ENCODE assay signal across 22 cellular contexts in the genomic region with DNA sequence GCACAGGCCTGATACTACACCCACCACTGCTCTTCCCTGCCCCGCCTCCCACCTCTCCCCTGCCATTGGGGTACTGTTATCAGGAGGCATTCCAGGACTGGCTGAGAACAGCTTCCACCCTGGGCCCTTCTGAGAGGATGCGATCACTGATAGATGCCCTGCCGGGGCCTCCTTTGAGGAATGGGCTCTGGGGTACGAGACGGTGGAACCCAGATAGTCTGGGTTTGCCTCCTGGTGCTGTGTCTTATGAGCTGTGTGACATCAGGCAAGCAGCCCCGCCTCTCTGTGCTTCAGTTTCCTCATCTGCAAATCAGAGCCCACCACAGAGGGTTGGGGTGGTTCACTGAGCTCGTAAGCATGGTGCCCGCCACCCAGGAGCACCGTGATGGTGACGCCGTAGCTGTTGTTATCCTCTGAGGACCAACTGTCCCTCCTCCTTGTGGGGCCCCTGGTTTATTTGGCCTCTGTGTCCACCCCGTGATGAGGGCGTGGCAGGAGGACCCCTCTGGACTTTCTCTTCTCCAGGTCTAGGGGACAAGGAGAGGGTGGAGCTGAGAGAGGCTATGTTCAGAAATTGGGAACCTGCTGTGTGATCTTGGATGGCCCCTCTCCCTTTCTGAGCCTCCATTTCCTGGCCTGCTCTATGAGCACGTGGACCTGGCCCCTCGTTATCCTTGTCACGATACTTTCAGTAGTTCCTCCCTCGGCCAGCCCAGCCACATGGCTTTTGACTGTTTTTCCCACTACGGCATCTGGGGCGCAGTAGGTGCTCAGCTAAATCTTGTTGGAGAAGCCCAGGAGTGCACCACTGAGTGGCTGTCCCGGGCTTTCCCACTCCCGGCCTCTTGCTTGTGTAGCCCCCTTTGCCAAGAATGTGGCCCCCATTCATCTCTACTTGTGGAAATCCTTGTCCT. TPM values are rescaled to one million over a fixed set of nuclear protein-coding genes. Genes with fewer than 3 reads are reported as not detected.
A peak's percentile ranks its signal among the peaks of the same experiment; 100 is the strongest.
DNase-seq lines count a peak whose midpoint lies in the region; FAIRE-seq and TF ChIP-seq lines count a peak whose summit lies in the region.
"Had no signal": no experiment of that assay in that cellular context is flagged by ENCODE, and none has a peak within 500 bp of the region (broad histone marks: within the 10 kb centered on the region; RNA-seq: fewer than 3 reads in every experiment).

No MANE protein-coding gene starts in this region.

- H2AK5ac ChIP-seq in H1 (ENCODE audit: low read depth, low read length): no peak overlapping the region
- H2AK5ac ChIP-seq in trophoblast cell (ENCODE audit: low read length): no peak overlapping the region

- no peak for TF ChIP-seq RAD21 in H1 (IDR thresholded peaks at IDR 0.05 in 1 of 2, conservative IDR thresholded peaks at IDR 0.05 in 1 of 2; ENCODE audit: low read depth in 2 of 2, low read length in 2 of 2)

- no peak overlapping the region for H4K8ac ChIP-seq in H1 (ENCODE audit: extremely low read depth, insufficient read depth, low read length)
- H4K8ac ChIP-seq in trophoblast cell (ENCODE audit: low read depth, low read length): no peak overlapping the region

- no peak overlapping the region for H4K12ac ChIP-seq in trophoblast cell (ENCODE audit: low read depth, low read length)

- no peak overlapping the region for H2BK20ac ChIP-seq in H1 (ENCODE audit: low read length)

- H3K27me3 ChIP-seq in BLaER1 treated with 17β-estradiol and CSF1 and Interleukin-3, amounts not matched to agents 10 nM and 100 nM: no peaks in the 10 kb centered on the region
- H3K27me3 ChIP-seq in Karpas-422 (ENCODE audit: low read length): no peaks in the 10 kb centered on the region
- H3K27me3 ChIP-seq in H1 (replicated peaks in 1 of 4; ENCODE audit: control insufficient read depth in 3 of 4, extremely low read depth in 1 of 4, insufficient read depth in 3 of 4, low read length in 3 of 4): no peaks in the 10 kb centered on the region
- H3K27me3 ChIP-seq in trophoblast cell (ENCODE audit: insufficient read depth, low read length): no peaks in the 10 kb centered on the region
- H3K27me3 ChIP-seq: cardiac muscle cell, esophagus squamous epithelium, vagina had no signal

- H2BK5ac ChIP-seq in H1 (ENCODE audit: low read depth, low read length) (peak overlapping the region; percentile 44; the same call in 1 of the 2 replicates), trophoblast cell (ENCODE audit: low read depth, low read length, poor library complexity) (no peak overlapping the region)

- H3K23me2 ChIP-seq in H1 (ENCODE audit: low read depth, low read length): no peaks in the 10 kb centered on the region

- H2AFZ ChIP-seq in Karpas-422 (ENCODE audit: low read length) (no peak overlapping the region), H1 (ENCODE audit: low read length) (no peak overlapping the region), trophoblast cell (ENCODE audit: insufficient read depth, low read length, poor library complexity) (no peak overlapping the region)
- H2AFZ ChIP-seq: GM23338 had no signal

- FAIRE-seq in H1 (lab: Jason Lieb, UNC) (no peak), kidney (lab: Jason Lieb, UNC) (no peak)

- H3K79me2 ChIP-seq in Karpas-422 (ENCODE audit: low read length) (peaks cover 50% of the 10 kb centered on the region), H1 (ENCODE audit: control insufficient read depth in 1 of 2, insufficient read depth in 2 of 2, low read length in 2 of 2) (peaks cover 0 to 14% of the 10 kb centered on the region in 2 experiments; a peak in 2 of 4 replicates), trophoblast cell (ENCODE audit: control insufficient read depth, insufficient read depth, low read length, poor library complexity) (peaks cover 31% of the 10 kb centered on the region)

- H2BK120ac ChIP-seq in H1 (replicated peaks; ENCODE audit: low read depth, low read length): no peak overlapping the region
- no peak overlapping the region for H2BK120ac ChIP-seq in trophoblast cell (ENCODE audit: insufficient read depth, low read length, poor library complexity)

- H2BK12ac ChIP-seq in H1 (ENCODE audit: low read depth, low read length): no peak overlapping the region
- no peak overlapping the region for H2BK12ac ChIP-seq in trophoblast cell (ENCODE audit: low read length)

- H3K4me1 ChIP-seq in BLaER1 treated with 17β-estradiol and CSF1 and Interleukin-3, amounts not matched to agents 10 nM and 100 nM: peaks cover 24 to 96% (median 83%) of the 10 kb centered on the region in 10 experiments
- peaks cover 86% of the 10 kb centered on the region for H3K4me1 ChIP-seq in Karpas-422 (ENCODE audit: low read length)
- peaks cover 0 to under 1% (median 0%) of the 10 kb centered on the region in 4 experiments; a peak in 1 of 7 replicates for H3K4me1 ChIP-seq in H1 (replicated peaks in 1 of 4; ENCODE audit: control insufficient read depth in 3 of 4, insufficient read depth in 4 of 4, low read length in 3 of 4)
- peaks cover 0 to 2% of the 10 kb centered on the region in 2 experiments for H3K4me1 ChIP-seq in trophoblast cell (ENCODE audit: control insufficient read depth in 1 of 2, insufficient read depth in 2 of 2, low read length in 2 of 2)
- H3K4me1 ChIP-seq in kidney (ENCODE audit: control insufficient read depth in 1 of 2, insufficient read depth in 1 of 2, low read depth in 1 of 2, low read length in 2 of 2): no peaks in the 10 kb centered on the region

- DNase-seq in Karpas-422 (no peak), H1 (ENCODE audit: low read depth in 1 of 2, low spot score in 2 of 2) (no peak), trophoblast cell (no peak), kidney (no peak), cardiac septum (ENCODE audit: low spot score) (no peak), DMS153 (lab: John Stamatoyannopoulos, UW) (no peak), midbrain (lab: John Stamatoyannopoulos, UW) (no peak)
- DNase-seq: activated CD4-positive, alpha-beta T cell treated with anti-CD3 and anti-CD28 coated beads, Interleukin-2, amount 10 ng/mL, durations not matched to agents 7 days and 5 days; amygdala; CD4-positive, CD25-positive, alpha-beta regulatory T cell; DMS53; esophagus squamous epithelium; KG1; NCI-H187 treated with DMSO at 0.1 percent for 48 hours; PC-3; SIG-M5; stimulated activated CD4-positive, alpha-beta T cell treated with anti-CD3 and anti-CD28 coated beads, Interleukin-4, amount 100 ng/mL, for 24 hours had no signal

- peaks cover 0 to 8% (median 0%) of the 10 kb centered on the region in 11 experiments; a peak in 7 of 22 replicates for H3K9me3 ChIP-seq in BLaER1 treated with 17β-estradiol and CSF1 and Interleukin-3, amounts not matched to agents 10 nM and 100 nM (replicated peaks in 1 of 11)
- H3K9me3 ChIP-seq in Karpas-422 (ENCODE audit: low read length): no peaks in the 10 kb centered on the region
- no peaks in the 10 kb centered on the region for H3K9me3 ChIP-seq in H1 (ENCODE audit: insufficient read depth in 2 of 2, low read depth in 1 of 2, low read length in 1 of 2)
- H3K9me3 ChIP-seq in trophoblast cell (ENCODE audit: insufficient read depth, low read depth, low read length): no peaks in the 10 kb centered on the region
- no peaks in the 10 kb centered on the region for H3K9me3 ChIP-seq in kidney (ENCODE audit: control insufficient read depth in 1 of 2, low read length in 2 of 2)
- H3K9me3 ChIP-seq: esophagus squamous epithelium, vagina had no signal

- H3K4ac ChIP-seq in H1 (replicated peaks; ENCODE audit: insufficient read length, low read depth, low read length): no peak overlapping the region
- H3K4ac ChIP-seq in trophoblast cell (ENCODE audit: low read depth, low read length): peak overlapping the region; percentile 71

- peaks cover 27 to 73% (median 36%) of the 10 kb centered on the region in 11 experiments for H3K36me3 ChIP-seq in BLaER1 treated with 17β-estradiol and CSF1 and Interleukin-3, amounts not matched to agents 10 nM and 100 nM
- peaks cover 14% of the 10 kb centered on the region for H3K36me3 ChIP-seq in Karpas-422 (ENCODE audit: insufficient read depth, low read length)
- H3K36me3 ChIP-seq in H1 (ENCODE audit: control insufficient read depth in 2 of 4, insufficient read depth in 4 of 4, low read length in 3 of 4): peaks cover 0 to 15% (median 5%) of the 10 kb centered on the region in 4 experiments; a peak in 5 of 8 replicates
- H3K36me3 ChIP-seq in trophoblast cell (ENCODE audit: control insufficient read depth in 1 of 2, insufficient read depth in 2 of 2, low read length in 2 of 2): peaks cover 60 to 69% of the 10 kb centered on the region in 2 experiments
- no peaks in the 10 kb centered on the region for H3K36me3 ChIP-seq in kidney (ENCODE audit: control insufficient read depth in 1 of 2, insufficient read depth in 2 of 2, low read length in 2 of 2)

- no peak for TF ChIP-seq POLR2A in H1 (IDR thresholded peaks at IDR 0.05; ENCODE audit: control extremely low read depth in 1 of 2, low read depth in 2 of 2, low read length in 2 of 2)

- H4K5ac ChIP-seq in H1 (ENCODE audit: insufficient read length, low read depth, low read length): no peak overlapping the region

- H3K14ac ChIP-seq in H1 (ENCODE audit: insufficient read length) (no peak overlapping the region), trophoblast cell (ENCODE audit: low read length) (no peak overlapping the region)

- H3K27ac ChIP-seq in BLaER1 treated with 17β-estradiol and CSF1 and Interleukin-3, amounts not matched to agents 10 nM and 100 nM: peak overlapping the region in 10 of 11 experiments; percentile 2 to 83 (median 72); a peak in 17 of 22 replicates
- H3K27ac ChIP-seq in Karpas-422 (ENCODE audit: low read length) (peak overlapping the region; percentile 92), H1 (ENCODE audit: low read depth, low read length) (no peak overlapping the region), trophoblast cell (ENCODE audit: low read depth, low read length) (no peak overlapping the region), kidney (ENCODE audit: low read depth in 2 of 2, low read length in 2 of 2) (no peak overlapping the region)
- H3K27ac ChIP-seq: cardiac muscle cell, vagina had no signal

- H3K79me1 ChIP-seq in H1 (ENCODE audit: low read depth, low read length) (peaks cover 14% of the 10 kb centered on the region; the same call in 1 of the 2 replicates), trophoblast cell (ENCODE audit: low read length) (no peaks in the 10 kb centered on the region)

- POLR2A ChIA-PET in H1 (lab: Charles Lee; ENCODE audit: partially characterized antibody): interaction anchor here (2.1 to 2.2 kb wide), 2 partner anchors 14 to 17 kb away, joined by 5 to 6 read pairs; no protein-coding TSS in a partner anchor

- H3K4me3 ChIP-seq in BLaER1 treated with 17β-estradiol and CSF1 and Interleukin-3, amounts not matched to agents 10 nM and 100 nM: no peak overlapping the region
- no peak overlapping the region for H3K4me3 ChIP-seq in Karpas-422 (ENCODE audit: low read length)
- no peak overlapping the region for H3K4me3 ChIP-seq in H1 (ENCODE audit: extremely low read depth in 1 of 4, insufficient read depth in 2 of 4, low read depth in 3 of 4, low read length in 4 of 4)
- H3K4me3 ChIP-seq in trophoblast cell (ENCODE audit: low read depth, low read length): no peak overlapping the region
- H3K4me3 ChIP-seq in kidney (ENCODE audit: low read length in 2 of 2): no peak overlapping the region
- H3K4me3 ChIP-seq: cardiac muscle cell, esophagus squamous epithelium, GM23338, smooth muscle cell, vagina had no signal

- TF ChIP-seq CTCF in H1 (IDR thresholded peaks at IDR 0.05; ENCODE audit: control extremely low read depth in 1 of 3, insufficient read depth in 1 of 3, low read depth in 1 of 3, low read length in 3 of 3) (no peak), kidney (IDR thresholded peaks at IDR 0.05; ENCODE audit: borderline replicate concordance, extremely low read depth, insufficient read depth) (no peak)

- no peaks in the 10 kb centered on the region for H3K9me2 ChIP-seq in Karpas-422 (replicated peaks; ENCODE audit: insufficient read depth, low read length)

- 93% methylated on average over 21 of the region's 21 CpGs; no CpG with 5 or more reads in 1 of the 2 experiments for WGBS in H1 (ENCODE audit: extremely low coverage in 1 of 2, insufficient coverage in 1 of 2, insufficient read length in 1 of 2, insufficient replicate concordance in 2 of 2, low coverage in 1 of 2, low lambda C conversion rate in 2 of 2, missing lambda C conversion rate in 1 of 2), 2 experiments
- WGBS in trophoblast cell (ENCODE audit: extremely low coverage, insufficient coverage, insufficient read length): no CpG with 5 or more reads among the region's 21 CpGs

- peak overlapping the region in 6 of 11 experiments; percentile 59 to 99 (median 78); a peak in 11 of 22 replicates for H3K4me2 ChIP-seq in BLaER1 treated with 17β-estradiol and CSF1 and Interleukin-3, amounts not matched to agents 10 nM and 100 nM
- no peak overlapping the region for H3K4me2 ChIP-seq in Karpas-422 (ENCODE audit: low read depth, low read length, poor library complexity, severe bottlenecking)
- H3K4me2 ChIP-seq in H1 (ENCODE audit: insufficient read depth in 1 of 2, low read depth in 2 of 2, low read length in 2 of 2): no peak overlapping the region
- H3K4me2 ChIP-seq in trophoblast cell (ENCODE audit: low read length): no peak overlapping the region
- H3K4me2 ChIP-seq: GM23338, smooth muscle cell had no signal

- no peak overlapping the region for H3K56ac ChIP-seq in H1 (replicated peaks; ENCODE audit: insufficient read length, low read depth, low read length)

- H3K18ac ChIP-seq in H1 (ENCODE audit: extremely low read depth, low read length) (no peak overlapping the region), trophoblast cell (ENCODE audit: low read length) (no peak overlapping the region)

- peaks cover 0 to 74% (median 50%) of the 10 kb centered on the region in 11 experiments; a peak in 19 of 22 replicates for H4K20me1 ChIP-seq in BLaER1 treated with 17β-estradiol and CSF1 and Interleukin-3, amounts not matched to agents 10 nM and 100 nM
- H4K20me1 ChIP-seq in Karpas-422 (ENCODE audit: insufficient read depth, low read depth, low read length) (peaks cover 3% of the 10 kb centered on the region; the same call in 1 of the 2 replicates), H1 (replicated peaks in 1 of 2; ENCODE audit: control insufficient read depth in 1 of 2, insufficient read depth in 2 of 2, low read length in 2 of 2) (peaks cover 0 to 6% of the 10 kb centered on the region in 2 experiments)

- TF ChIP-seq EP300 in H1 (IDR thresholded peaks at IDR 0.05; ENCODE audit: borderline replicate concordance in 1 of 2, low read depth in 2 of 2, low read length in 2 of 2): no peak

- H3K9ac ChIP-seq in BLaER1 treated with 17β-estradiol and CSF1 and Interleukin-3, amounts not matched to agents 10 nM and 100 nM: peak overlapping the region in 5 of 11 experiments; percentile 6 to 48 (median 12); a peak in 3 of 22 replicates
- no peak overlapping the region for H3K9ac ChIP-seq in Karpas-422 (ENCODE audit: low read length)
- no peak overlapping the region for H3K9ac ChIP-seq in H1 (replicated peaks in 1 of 4; ENCODE audit: extremely low read depth in 1 of 4, low read depth in 3 of 4, low read length in 3 of 4)
- H3K9ac ChIP-seq in trophoblast cell (ENCODE audit: low read length): no peak overlapping the region
- H3K9ac ChIP-seq in kidney (ENCODE audit: low read length in 2 of 2): no peak overlapping the region

- no peak overlapping the region for H2BK15ac ChIP-seq in H1 (ENCODE audit: low read length)

- no peak overlapping the region for H3K23ac ChIP-seq in H1 (ENCODE audit: insufficient read length)
- no peak overlapping the region for H3K23ac ChIP-seq in trophoblast cell (ENCODE audit: low read length)

- CTCF ChIA-PET in H1 (lab: Charles Lee; ENCODE audit: partially characterized antibody): interaction anchor here (0.9 to 2.5 kb wide), 6 partner anchors 9 to 169 kb away, joined by 3 to 8 read pairs (median 5); partner anchors contain the start of gene SRC

- intact Hi-C loops in kidney (cut with DNase I): no loop called here
- intact Hi-C loops in cardiac septum (cut with DNase I): no loop called here

- no peak overlapping the region for H4K91ac ChIP-seq in H1 (replicated peaks; ENCODE audit: insufficient read length, low read length)
- H4K91ac ChIP-seq in trophoblast cell (ENCODE audit: low read depth, low read length): no peak overlapping the region

RNA-seq across cellular contexts. Expression of gene SRC, which starts 18.3 kb away (rescaled TPM):
- total RNA-seq in Karpas-422 (2014; rRNA removed; shearing (Covaris generic); ENCODE audit: low replicate concordance): 39.9 and 41.5 TPM in 2 replicates
- total RNA-seq in H1 (2021; fragmentation: NEBNext Ultra II Directional; extraction: Animal tissue kit (Norgen Biotek cat#: 25700)): 28.8 and 29.8 TPM in 2 replicates
- 27.6 and 35.4 TPM in 2 replicates for polyA plus RNA-seq in H1 (2011; rRNA removed)
- polyA plus RNA-seq in H1 (2011; cell fraction: cytosol; rRNA removed): 25.1 TPM
- 100 TPM for polyA plus RNA-seq in H1 (2011; cell fraction: nucleus; rRNA removed)
- 19.4 to 31.2 TPM (median 26.5 TPM) in 4 replicates for polyA plus RNA-seq in H1 (2012, experiment 1 of 2)
- 20.4 TPM for polyA plus RNA-seq in H1 (2012, experiment 2 of 2)
- polyA plus RNA-seq in H1 (2013, experiment 1 of 2): 17.9 TPM
- 15.1 TPM for polyA plus RNA-seq in H1 (2013, experiment 2 of 2)
- 28.2 and 38.4 TPM in 2 replicates for polyA minus RNA-seq in H1 (2011; rRNA and poly(A)+ RNA removed)
- 28.6 TPM for polyA minus RNA-seq in H1 (2011; cell fraction: cytosol; rRNA and poly(A)+ RNA removed)
- 41.9 TPM for polyA minus RNA-seq in H1 (2011; cell fraction: nucleus; rRNA and poly(A)+ RNA removed)
- 188 and 198 TPM in 2 replicates for polyA plus RNA-seq in trophoblast cell (2013)
- 70.0 TPM for total RNA-seq in kidney
- polyA plus RNA-seq in kidney (ENCODE audit: insufficient read depth, low read depth, low replicate concordance): 28.5 TPM
- total RNA-seq in cardiac septum: 5.0 TPM

Comparison
In these comparisons a context has a peak if more than half of its experiments do, and no peak if none do; other contexts are left out.
1. H3K27ac ChIP-seq: peak in BLaER1 treated with 17β-estradiol and CSF1 and Interleukin-3, amounts not matched to agents 10 nM and 100 nM (10 of 11) and Karpas-422 (single experiment); none in H1 (single experiment), trophoblast cell (single experiment) and kidney (0 of 2).
2. H3K4me2 ChIP-seq: peak in BLaER1 treated with 17β-estradiol and CSF1 and Interleukin-3, amounts not matched to agents 10 nM and 100 nM (6 of 11); none in Karpas-422 (single experiment), H1 (0 of 2) and trophoblast cell (single experiment).